Comparison of ENCODE assay signal across 7 cellular contexts in genomic region chr1:8069614-8070320, GRCh38. TPM values are rescaled to one million over a fixed set of nuclear protein-coding genes. Genes with fewer than 3 reads are reported as not detected.
DNase-seq lines count a peak whose midpoint lies in the region; ATAC-seq, FAIRE-seq and TF ChIP-seq lines count a peak whose summit lies in the region.
"Not testable (repeated sequence)": the region's sequence is repeated elsewhere in the genome, so short reads cannot be mapped to it uniquely, and the experiment has no call there.

No MANE protein-coding gene starts in this region.

- H3F3A ChIP-seq in PC-3 (ENCODE audit: low read length, unreplicated experiment); smooth muscle cell (ENCODE audit: low read depth): not testable (repeated sequence)

- 22% methylated on average over 8 of the region's 8 CpGs for WGBS in K562 (ENCODE audit: insufficient coverage, low coverage, missing lambda C conversion rate)
- WGBS in pancreas, 2 donors: 40 to 41% methylated on average over 8 of the region's 8 CpGs
- 77% methylated on average over 8 of the region's 8 CpGs for WGBS in smooth muscle cell (ENCODE audit: low lambda C conversion rate)

- not testable (repeated sequence) for DNase-seq in Calu3; PC-3; K562 (ENCODE audit: extremely low read depth in 1 of 4, low spot score in 3 of 4); epithelial cell of prostate (ENCODE audit: low read depth, low spot score); lower lobe of right lung; pancreas; smooth muscle cell (lab: John Stamatoyannopoulos, UW; ENCODE audit: unreplicated experiment)

- POLR2A ChIA-PET in PC-3 (lab: Charles Lee; ENCODE audit: unreplicated experiment); K562 (lab: Yijun Ruan, JAX): not testable (repeated sequence)

- TF ChIP-seq CTCF in Calu3 (IDR thresholded peaks at IDR 0.05; ENCODE audit: unreplicated experiment); PC-3 (conservative IDR thresholded peaks at IDR 0.05; ENCODE audit: low read depth, low read length); K562 (IDR thresholded peaks at IDR 0.05 in 2 of 3, conservative IDR thresholded peaks at IDR 0.05 in 1 of 3; ENCODE audit: insufficient read depth in 2 of 3, low read depth in 1 of 3, low read length in 3 of 3); lower lobe of right lung (IDR thresholded peaks at IDR 0.05); pancreas (IDR thresholded peaks at IDR 0.05); smooth muscle cell (IDR thresholded peaks at IDR 0.05; ENCODE audit: borderline replicate concordance, insufficient read depth, poor library complexity, severe bottlenecking): not testable (repeated sequence)

- not testable (repeated sequence) for H3K9me1 ChIP-seq in K562 (ENCODE audit: control insufficient read depth, insufficient read depth, low read length)

- H3K4me3 Mint-ChIP-seq in Calu3 (ENCODE audit: low read depth, unreplicated experiment): not testable (repeated sequence)

- not testable (repeated sequence) for H3K9me3 ChIP-seq in PC-3 (ENCODE audit: low read length); K562 (replicated peaks; ENCODE audit: control insufficient read depth, insufficient read depth, low read depth, low read length); lower lobe of right lung; pancreas; smooth muscle cell (replicated peaks; ENCODE audit: low read depth)

- not testable (repeated sequence) for H3K4me3 ChIP-seq in PC-3 (ENCODE audit: low read length); K562; lower lobe of right lung; pancreas
- peak overlapping the region; percentile 17 for H3K4me3 ChIP-seq in smooth muscle cell

- not testable (repeated sequence) for H3K9me2 ChIP-seq in PC-3 (replicated peaks; ENCODE audit: low read length)

- not testable (repeated sequence) for H3K9me3 Mint-ChIP-seq in Calu3 (ENCODE audit: low read depth, unreplicated experiment)

- H3K4me2 ChIP-seq in PC-3 (ENCODE audit: low read length): peak overlapping the region; percentile 84; the same call in 1 of the 2 replicates
- H3K4me2 ChIP-seq in K562 (ENCODE audit: insufficient read depth, low read length): not testable (repeated sequence)
- H3K4me2 ChIP-seq in smooth muscle cell: peak overlapping the region; percentile 17

- H3K9ac ChIP-seq in PC-3 (ENCODE audit: low read length): peak overlapping the region; percentile 75; the same call in 1 of the 2 replicates
- not testable (repeated sequence) for H3K9ac ChIP-seq in K562 (ENCODE audit: insufficient read depth in 1 of 2, low read depth in 2 of 2, low read length in 2 of 2); smooth muscle cell (ENCODE audit: low read depth)

- peak overlapping the region; percentile 84; the same call in 1 of the 2 replicates for H2AFZ ChIP-seq in PC-3 (ENCODE audit: low read length)
- not testable (repeated sequence) for H2AFZ ChIP-seq in K562 (ENCODE audit: low read depth, low read length); smooth muscle cell (ENCODE audit: low read depth)

- not testable (repeated sequence) for H3K79me2 ChIP-seq in PC-3 (ENCODE audit: low read length); K562 (ENCODE audit: control insufficient read depth, insufficient read depth, low read length); smooth muscle cell (ENCODE audit: low read depth)

- not testable (repeated sequence) for TF ChIP-seq RAD21 in K562 (CRISPR knock-in tag; conservative IDR thresholded peaks at IDR 0.05 in 1 of 2, IDR thresholded peaks at IDR 0.05 in 1 of 2)

- H3K4me1 ChIP-seq in PC-3 (ENCODE audit: insufficient read depth, low read length) (peaks cover 20% of the 10 kb centered on the region), pancreas (peaks cover 0 to 21% (median 11%) of the 10 kb centered on the region in 3 donors)
- not testable (repeated sequence) for H3K4me1 ChIP-seq in K562 (replicated peaks in 1 of 2; ENCODE audit: control insufficient read depth in 2 of 2, insufficient read depth in 2 of 2, low read length in 2 of 2); lower lobe of right lung; smooth muscle cell (ENCODE audit: low read depth)

- H3K4me1 Mint-ChIP-seq in Calu3 (ENCODE audit: low read depth, unreplicated experiment): not testable (repeated sequence)

- H3K27me3 ChIP-seq in PC-3 (ENCODE audit: low read length); lower lobe of right lung (ENCODE audit: low read depth); pancreas; smooth muscle cell (ENCODE audit: low read depth): not testable (repeated sequence)
- peaks cover 13 to 14% of the 10 kb centered on the region in 2 experiments for H3K27me3 ChIP-seq in K562 (ENCODE audit: control insufficient read depth in 2 of 2, insufficient read depth in 2 of 2, low read length in 2 of 2)

- not testable (repeated sequence) for H3K36me3 Mint-ChIP-seq in Calu3 (ENCODE audit: insufficient read depth, unreplicated experiment)

- not testable (repeated sequence) for FAIRE-seq in K562 (lab: Jason Lieb, UNC); pancreas (lab: Jason Lieb, UNC)

- H3K27me3 Mint-ChIP-seq in Calu3 (ENCODE audit: unreplicated experiment): not testable (repeated sequence)

- H3K27ac ChIP-seq in PC-3 (ENCODE audit: low read length): peak overlapping the region; percentile 92
- H3K27ac ChIP-seq in K562 (ENCODE audit: extremely low read depth, low read depth, low read length): not testable (repeated sequence)
- peak overlapping the region; percentile 97 for H3K27ac ChIP-seq in epithelial cell of prostate
- peak overlapping the region; percentile 70 for H3K27ac ChIP-seq in lower lobe of right lung
- H3K27ac ChIP-seq in pancreas: peak overlapping the region; percentile 52 to 77 (median 70)
- peak overlapping the region; percentile 87 for H3K27ac ChIP-seq in smooth muscle cell (ENCODE audit: low read depth)

- not testable (repeated sequence) for ATAC-seq in PC-3, K562
- ATAC-seq in lower lobe of right lung: peak in 1 of 2 donors; percentile 22
- peak; percentile 17 to 47 (median 34) for ATAC-seq in pancreas

- not testable (repeated sequence) for H4K20me1 ChIP-seq in PC-3 (ENCODE audit: low read length); K562 (replicated peaks; ENCODE audit: control insufficient read depth, insufficient read depth, low read length); smooth muscle cell (ENCODE audit: low read depth)

- not testable (repeated sequence) for TF ChIP-seq POLR2A in K562 (conservative IDR thresholded peaks at IDR 0.05)

- not testable (repeated sequence) for H3K36me3 ChIP-seq in PC-3 (ENCODE audit: low read depth, low read length); K562 (ENCODE audit: control insufficient read depth, insufficient read depth, low read length); lower lobe of right lung; pancreas; smooth muscle cell (ENCODE audit: low read depth)

- not testable (repeated sequence) for TF ChIP-seq EP300 in K562 (IDR thresholded peaks at IDR 0.05; ENCODE audit: low read length)

- BruUV-seq in Calu3 (replicated peaks; lab: Mats Ljungman, UMichigan); PC-3 (replicated peaks; lab: Mats Ljungman, UMichigan); K562 (replicated peaks; lab: Mats Ljungman, UMichigan): not testable (repeated sequence)

- intact Hi-C loops in Calu3 (cut with micrococcal nuclease; ENCODE audit: unreplicated experiment); PC-3 (cut with micrococcal nuclease); K562 (cut with micrococcal nuclease); lower lobe of right lung (cut with DNase I); pancreas (cut with DNase I): not testable (repeated sequence)

- in situ Hi-C loops in K562 (cut with MboI): not testable (repeated sequence)

- H3K27ac Mint-ChIP-seq in Calu3 (ENCODE audit: unreplicated experiment): peak overlapping the region; percentile 89

- CTCF ChIA-PET in Calu3 (lab: Charles Lee); PC-3 (lab: Charles Lee); K562 (lab: Yijun Ruan, JAX; ENCODE audit: low intra/inter-chr PET ratio): not testable (repeated sequence)

RNA-seq across cellular contexts. Expression of gene ERRFI1, which starts 43.7 kb away (rescaled TPM):
- total RNA-seq in Calu3 (2022): 74.9 and 83.0 TPM in 2 replicates
- total RNA-seq in PC-3 (2014; rRNA removed): 218 and 227 TPM in 2 replicates
- total RNA-seq in K562 (2011; cell fraction: chromatin; rRNA removed; ENCODE audit: low replicate concordance): 3.7 and 4.7 TPM in 2 replicates
- 1.7 TPM in 2 replicates for total RNA-seq in K562 (2011; cell fraction: nucleolus; rRNA removed)
- total RNA-seq in K562 (2011; cell fraction: nucleoplasm; rRNA removed): 2.5 and 3.8 TPM in 2 replicates
- 0.68 and 0.73 TPM in 2 replicates for total RNA-seq in K562 (2014; rRNA removed)
- 1.5 and 1.8 TPM in 2 replicates for total RNA-seq in K562 (2014; rRNA removed; fragmentation: Illumina TruSeq; extraction: Trizol)
- 0.98 and 1.1 TPM in 2 replicates for total RNA-seq in K562 (2015; rRNA removed; fragmentation: Illumina TruSeq; extraction: Trizol)
- total RNA-seq in K562 (2021): 1.6 and 1.9 TPM in 2 replicates
- polyA plus RNA-seq in K562 (2011; rRNA removed): 1.7 and 4.4 TPM in 2 replicates
- 1.3 and 2.7 TPM in 2 replicates for polyA plus RNA-seq in K562 (2011; cell fraction: cytosol; rRNA removed)
- 3.0 and 4.1 TPM in 2 replicates for polyA plus RNA-seq in K562 (2011; cell fraction: nucleus; rRNA removed)
- 1.9 and 2.1 TPM in 2 replicates for polyA plus RNA-seq in K562 (2012)
- polyA plus RNA-seq in K562 (2014; fragmentation: Illumina TruSeq; extraction: Trizol): 1.4 and 1.8 TPM in 2 replicates
- under 1 TPM; 0.67 to 0.72 TPM for polyA plus RNA-seq in K562 (2014; fragmentation: Nextera tagmentation; extraction: Ambion mirVana)
- polyA plus RNA-seq in K562 (2014; rRNA removed): 0.80 and 2.0 TPM in 2 replicates
- 1.3 and 1.9 TPM in 2 replicates for polyA minus RNA-seq in K562 (2011; rRNA and poly(A)+ RNA removed)
- polyA minus RNA-seq in K562 (2011; cell fraction: cytosol; rRNA and poly(A)+ RNA removed): 1.2 and 1.5 TPM in 2 replicates
- polyA minus RNA-seq in K562 (2011; cell fraction: nucleus; rRNA and poly(A)+ RNA removed): 1.2 and 1.5 TPM in 2 replicates
- total RNA-seq in lower lobe of right lung: 65.1 TPM
- 100 to 1,000 TPM in 3 of 6 donors, 10 to 100 TPM in 3; 36.4 to 392 (median 81.7) TPM for total RNA-seq in pancreas
- polyA plus RNA-seq in pancreas: 100 to 1,000 TPM in 1 of 2 donors, 10 to 100 TPM in 1; 88.2 to 129 TPM
- 172 and 184 TPM in 2 replicates for total RNA-seq in smooth muscle cell
- 81.6 and 90.9 TPM in 2 replicates for polyA plus RNA-seq in smooth muscle cell

Comparison
In these comparisons a context has a peak if more than half of its experiments do, and no peak if none do; other contexts are left out.
1. RNA of gene ERRFI1, which starts 43.7 kb away (total RNA-seq): 218 to 227 TPM in PC-3, 172 to 184 TPM in smooth muscle cell, 36.4 to 392 TPM in pancreas, 74.9 to 83.0 TPM in Calu3 and 65.1 TPM in lower lobe of right lung (single experiment); 0.68 to 4.7 TPM in K562; every median in the first group is over 4 times any median in the second.